ENCODE assay signal across 8 cellular contexts in genomic region chr20:63009988-63010769, GRCh38. TPM values are rescaled to one million over a fixed set of nuclear protein-coding genes. Genes with fewer than 3 reads are reported as not detected.
DNase-seq lines count a peak whose midpoint lies in the region; ATAC-seq and TF ChIP-seq lines count a peak whose summit lies in the region.

No MANE protein-coding gene starts in this region.

- H3K9ac ChIP-seq in OCI-LY1 (ENCODE audit: low read length) (no peak overlapping the region), trophoblast cell (ENCODE audit: low read length) (no peak overlapping the region)

- H2AFZ ChIP-seq in OCI-LY1 (ENCODE audit: low read length): no peak overlapping the region
- H2AFZ ChIP-seq in trophoblast cell (ENCODE audit: insufficient read depth, low read length, poor library complexity): no peak overlapping the region

- H3K4ac ChIP-seq in trophoblast cell (ENCODE audit: low read depth, low read length): no peak overlapping the region

- no peak overlapping the region for H2BK12ac ChIP-seq in trophoblast cell (ENCODE audit: low read length)

- WGBS in trophoblast cell (ENCODE audit: extremely low coverage, insufficient coverage, insufficient read length): no CpG with 5 or more reads among the region's 30 CpGs

- H3K14ac ChIP-seq in trophoblast cell (ENCODE audit: low read length): no peak overlapping the region

- H3K23ac ChIP-seq in trophoblast cell (ENCODE audit: low read length): no peak overlapping the region

- peak; percentile 32 for DNase-seq in activated gamma-delta T cell (lab: John Stamatoyannopoulos, UW)
- DNase-seq in trophoblast cell: no peak
- no peak for DNase-seq in A172 (ENCODE audit: low spot score)
- no peak for DNase-seq in T1000 (lab: John Stamatoyannopoulos, UW)
- DNase-seq in GF-D8 (lab: John Stamatoyannopoulos, UW): no peak

- H3K9me2 ChIP-seq in OCI-LY1 (ENCODE audit: low read depth, low read length): no peaks in the 10 kb centered on the region

- ATAC-seq in GM18909 (IDR thresholded peaks at IDR 0.05; ENCODE audit: poor library complexity, unreplicated experiment) (peak; percentile 60), HG02973 (IDR thresholded peaks at IDR 0.05; ENCODE audit: unreplicated experiment) (peak; percentile 42)

- no peak overlapping the region for H4K8ac ChIP-seq in trophoblast cell (ENCODE audit: low read depth, low read length)

- TF ChIP-seq CTCF in OCI-LY1 (IDR thresholded peaks at IDR 0.05; ENCODE audit: low read length): no peak

- peaks cover 21% of the 10 kb centered on the region for H3K9me3 ChIP-seq in OCI-LY1 (ENCODE audit: low read length)
- peaks cover 9% of the 10 kb centered on the region for H3K9me3 ChIP-seq in trophoblast cell (ENCODE audit: insufficient read depth, low read depth, low read length)

- H3K4me3 ChIP-seq in OCI-LY1 (ENCODE audit: low read depth, low read length, poor library complexity, severe bottlenecking): peak overlapping the region; percentile 26
- peak overlapping the region; percentile 23 for H3K4me3 ChIP-seq in trophoblast cell (ENCODE audit: low read depth, low read length)

- H2BK120ac ChIP-seq in trophoblast cell (ENCODE audit: insufficient read depth, low read length, poor library complexity): no peak overlapping the region

- H3F3A ChIP-seq in OCI-LY1 (ENCODE audit: insufficient read depth, low read length): no peaks in the 10 kb centered on the region

- H3K27ac ChIP-seq in OCI-LY1 (ENCODE audit: low read depth, low read length, poor library complexity, severe bottlenecking): no peak overlapping the region
- H3K27ac ChIP-seq in trophoblast cell (ENCODE audit: low read depth, low read length): no peak overlapping the region

- H3K4me2 ChIP-seq in OCI-LY1 (ENCODE audit: low read length) (peak overlapping the region; percentile 56), trophoblast cell (ENCODE audit: low read length) (no peak overlapping the region)

- H3K4me1 ChIP-seq in OCI-LY1 (ENCODE audit: insufficient read depth, low read length, severe bottlenecking) (peaks cover 21% of the 10 kb centered on the region), trophoblast cell (ENCODE audit: control insufficient read depth in 1 of 2, insufficient read depth in 2 of 2, low read length in 2 of 2) (peaks cover 8 to 10% of the 10 kb centered on the region in 2 experiments)

- H3K79me1 ChIP-seq in trophoblast cell (ENCODE audit: low read length): no peaks in the 10 kb centered on the region

- H3K18ac ChIP-seq in trophoblast cell (ENCODE audit: low read length): no peak overlapping the region

- H3K27me3 ChIP-seq in OCI-LY1 (ENCODE audit: insufficient read depth, low read length) (peaks cover 29% of the 10 kb centered on the region; the same call in 1 of the 2 replicates), trophoblast cell (ENCODE audit: insufficient read depth, low read length) (peaks cover 38% of the 10 kb centered on the region)

- H2AK5ac ChIP-seq in trophoblast cell (ENCODE audit: low read length): no peak overlapping the region

- H2BK5ac ChIP-seq in trophoblast cell (ENCODE audit: low read depth, low read length, poor library complexity): no peak overlapping the region

- H4K12ac ChIP-seq in trophoblast cell (ENCODE audit: low read depth, low read length): no peak overlapping the region

- H3K79me2 ChIP-seq in OCI-LY1 (ENCODE audit: insufficient read depth, low read length) (no peaks in the 10 kb centered on the region), trophoblast cell (ENCODE audit: control insufficient read depth, insufficient read depth, low read length, poor library complexity) (no peaks in the 10 kb centered on the region)

- peaks cover 3% of the 10 kb centered on the region; the same call in 1 of the 2 replicates for H3K36me3 ChIP-seq in OCI-LY1 (ENCODE audit: insufficient read depth, low read length)
- no peaks in the 10 kb centered on the region for H3K36me3 ChIP-seq in trophoblast cell (ENCODE audit: control insufficient read depth in 1 of 2, insufficient read depth in 2 of 2, low read length in 2 of 2)

- no peaks in the 10 kb centered on the region for H4K20me1 ChIP-seq in OCI-LY1 (ENCODE audit: insufficient read depth, low read length)

- H4K91ac ChIP-seq in trophoblast cell (ENCODE audit: low read depth, low read length): no peak overlapping the region

RNA-seq across cellular contexts. Expression of gene BHLHE23, which starts 3.4 kb away (rescaled TPM):
- 0.07 and 0.12 TPM in 2 replicates for polyA plus RNA-seq in trophoblast cell (2013)
- not detected in 2 replicates for total RNA-seq in A172 (2014; rRNA removed; shearing (Covaris generic))

RNA-seq across cellular contexts. Expression of gene SLC17A9, which starts 57.7 kb away (rescaled TPM):
- polyA plus RNA-seq in trophoblast cell (2013): 1.5 and 1.6 TPM in 2 replicates
- not detected in 2 replicates for total RNA-seq in A172 (2014; rRNA removed; shearing (Covaris generic))
